24 cellular contexts compared by ENCODE assay signal in the genomic region with DNA sequence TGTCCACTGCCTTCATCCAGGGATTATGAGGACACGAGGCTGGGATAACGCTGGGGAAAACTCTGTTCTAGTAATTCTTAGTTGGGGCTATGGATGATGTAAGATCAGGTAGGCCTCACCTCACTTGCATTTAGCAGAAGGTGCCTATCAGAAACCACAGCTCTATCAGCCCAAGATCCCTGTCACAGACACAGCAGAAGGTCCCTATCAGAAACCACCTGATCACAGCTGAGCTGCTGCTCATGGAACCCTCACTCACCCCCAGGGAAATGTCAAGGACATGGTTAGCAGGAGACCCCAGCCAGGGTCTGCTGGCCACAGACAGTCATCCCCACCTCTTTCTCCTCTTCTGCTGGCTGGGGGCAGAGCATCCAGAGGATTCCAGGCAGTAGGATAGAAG. TPM values are rescaled to one million over a fixed set of nuclear protein-coding genes. Genes with fewer than 3 reads are reported as not detected.
"Had no signal": no experiment of that assay in that cellular context is flagged by ENCODE, and none has a peak within 500 bp of the region (broad histone marks: within the 10 kb centered on the region; RNA-seq: fewer than 3 reads in every experiment).

No MANE protein-coding gene starts in this region.

- H3K9ac ChIP-seq: SK-N-SH had no signal

- ATAC-seq: Panc1, PC-3 had no signal

- H3K9me3 ChIP-seq: SK-N-SH had no signal

- H3K4me2 ChIP-seq: SK-N-SH had no signal

- H3K9me3 Mint-ChIP-seq: IgD-negative memory B cell had no signal

- DNase-seq: KBM-7; MV-4-11; NCI-H1048; NCI-H1105; NCI-H1417; NCI-H1436 treated with DMSO at 0.1 percent for 48 hours; NCI-H1694; NCI-H187 treated with DMSO at 0.1 percent for 48 hours; NCI-H2029 treated with DMSO at 0.1 percent for 48 hours; NCI-H2171 treated with DMSO at 0.1 percent for 48 hours; NCI-H345; NCI-H446 treated with DMSO at 0.1 percent for 48 hours; NCI-H526; NCI-H82; NK-92 treated with Interleukin-12 subunit alpha and Interleukin-12 subunit beta, amount 100 ng/mL, for 24 hours; PC-3; SHP77; SK-N-SH had no signal

- H3K27ac ChIP-seq: HL-60, RWPE1 had no signal

RNA-seq across cellular contexts. Expression of gene RAB44, which starts 52.5 kb away (rescaled TPM):
- total RNA-seq: LHCN-M2, PC-3, SK-MEL-5 had no signal
- polyA plus RNA-seq: IgD-negative memory B cell had no signal
